Comparison of ENCODE assay signal across 12 cellular contexts in genomic region chr6:18978330-18979128, GRCh38.
DNase-seq lines count a peak whose midpoint lies in the region; ATAC-seq lines count a peak whose summit lies in the region.
"Had no signal": no experiment of that assay in that cellular context is flagged by ENCODE, and none has a peak within 500 bp of the region (broad histone marks: within the 10 kb centered on the region; RNA-seq: fewer than 3 reads in every experiment).

No MANE protein-coding gene starts in this region.

- no peaks in the 10 kb centered on the region for H3K9me3 Mint-ChIP-seq in activated CD4-positive, alpha-beta T cell treated with anti-CD3 and anti-CD28 coated beads, Interleukin-2, amount 10 ng/mL, durations not matched to agents 24 days and 14 days

- H3K9ac ChIP-seq in NT2/D1 (ENCODE audit: insufficient read length, low read depth) = no peak overlapping the region
- no peak overlapping the region for H3K9ac ChIP-seq in rectal smooth muscle tissue (ENCODE audit: low read length)

- intact Hi-C loops in left ventricle myocardium superior (cut with micrococcal nuclease) = no loop called here
- intact Hi-C loops in activated CD4-positive, alpha-beta T cell treated with anti-CD3 and anti-CD28 coated beads, Interleukin-2, amount 10 ng/mL, durations not matched to agents 24 days and 14 days (cut with micrococcal nuclease) = no loop called here

- DNase-seq in NCI-H1092 (lab: John Stamatoyannopoulos, UW) (peak; percentile 15), NT2/D1 (ENCODE audit: low read depth, low spot score) (peak; percentile 22), left ventricle myocardium superior (no peak)
- no peak for DNase-seq in stimulated activated CD4-positive, alpha-beta T cell treated with anti-CD3 and anti-CD28 coated beads, Interleukin-2, amount 100 ng/mL, for 48 hours
- DNase-seq in activated CD4-positive, alpha-beta T cell treated with anti-CD3 and anti-CD28 coated beads, Interleukin-2, amount 10 ng/mL, durations not matched to agents 24 days and 14 days = no peak
- DNase-seq in effector CD4-positive, alpha-beta T cell = no peak
- DNase-seq: activated T-cell treated with anti-CD3 and anti-CD28 coated beads, Interleukin-2, amount 50 U/mL, for 1 hour; effector CD8-positive, alpha-beta T cell; left colon; T-helper 1 cell; thyroid gland had no signal

- no peaks in the 10 kb centered on the region for H3K9me3 ChIP-seq in NT2/D1 (ENCODE audit: insufficient read depth, low read length)
- H3K9me3 ChIP-seq: thyroid gland had no signal

- no peaks in the 10 kb centered on the region for H3K27me3 ChIP-seq in NT2/D1 (ENCODE audit: insufficient read depth, insufficient read length)
- H3K27me3 ChIP-seq in rectal smooth muscle tissue (ENCODE audit: control insufficient read depth, insufficient read depth, low read length) = no peaks in the 10 kb centered on the region
- H3K27me3 ChIP-seq: thyroid gland had no signal

- no peak overlapping the region for H3K27ac Mint-ChIP-seq in activated CD4-positive, alpha-beta T cell treated with anti-CD3 and anti-CD28 coated beads, Interleukin-2, amount 10 ng/mL, durations not matched to agents 24 days and 14 days

- no peak overlapping the region for H3K4me3 Mint-ChIP-seq in activated CD4-positive, alpha-beta T cell treated with anti-CD3 and anti-CD28 coated beads, Interleukin-2, amount 10 ng/mL, durations not matched to agents 24 days and 14 days

- H3K4me1 ChIP-seq in NT2/D1 (ENCODE audit: insufficient read depth, insufficient read length) (no peaks in the 10 kb centered on the region), rectal smooth muscle tissue (ENCODE audit: control insufficient read depth, insufficient read depth, low read length) (peaks cover 13% of the 10 kb centered on the region)

- H3K4me3 ChIP-seq in NT2/D1 (ENCODE audit: insufficient read length, low read depth) (no peak overlapping the region), rectal smooth muscle tissue (ENCODE audit: low read length) (no peak overlapping the region)
- H3K4me3 ChIP-seq: thyroid gland had no signal

- H3K4me1 Mint-ChIP-seq in activated CD4-positive, alpha-beta T cell treated with anti-CD3 and anti-CD28 coated beads, Interleukin-2, amount 10 ng/mL, durations not matched to agents 24 days and 14 days = no peaks in the 10 kb centered on the region

- H3K36me3 ChIP-seq in NT2/D1 (ENCODE audit: insufficient read depth, insufficient read length, low read length) = no peaks in the 10 kb centered on the region
- H3K36me3 ChIP-seq in rectal smooth muscle tissue (ENCODE audit: control insufficient read depth, insufficient read depth, low read length) = no peaks in the 10 kb centered on the region
- H3K36me3 ChIP-seq: thyroid gland had no signal

- peak; percentile 96 for ATAC-seq in left ventricle myocardium superior
- ATAC-seq: left colon had no signal

- peak overlapping the region; percentile 66 for H3K27ac ChIP-seq in rectal smooth muscle tissue (ENCODE audit: low read depth, low read length)
- H3K27ac ChIP-seq: thyroid gland had no signal

- no peaks in the 10 kb centered on the region for H3K27me3 Mint-ChIP-seq in activated CD4-positive, alpha-beta T cell treated with anti-CD3 and anti-CD28 coated beads, Interleukin-2, amount 10 ng/mL, durations not matched to agents 24 days and 14 days

- no peaks in the 10 kb centered on the region for H3K36me3 Mint-ChIP-seq in activated CD4-positive, alpha-beta T cell treated with anti-CD3 and anti-CD28 coated beads, Interleukin-2, amount 10 ng/mL, durations not matched to agents 24 days and 14 days (ENCODE audit: low read depth)

Comparison
In these comparisons a context has a peak if more than half of its experiments do, and no peak if none do; other contexts are left out.
1. DNase-seq: peak in NCI-H1092 (single experiment) and NT2/D1 (single experiment); none in left ventricle myocardium superior (single experiment), stimulated activated CD4-positive, alpha-beta T cell treated with anti-CD3 and anti-CD28 coated beads, Interleukin-2, amount 100 ng/mL, for 48 hours (0 of 2), activated CD4-positive, alpha-beta T cell treated with anti-CD3 and anti-CD28 coated beads, Interleukin-2, amount 10 ng/mL, durations not matched to agents 24 days and 14 days (single experiment) and effector CD4-positive, alpha-beta T cell (single experiment).